Comparison of ENCODE assay signal across 15 cellular contexts in the genomic region with DNA sequence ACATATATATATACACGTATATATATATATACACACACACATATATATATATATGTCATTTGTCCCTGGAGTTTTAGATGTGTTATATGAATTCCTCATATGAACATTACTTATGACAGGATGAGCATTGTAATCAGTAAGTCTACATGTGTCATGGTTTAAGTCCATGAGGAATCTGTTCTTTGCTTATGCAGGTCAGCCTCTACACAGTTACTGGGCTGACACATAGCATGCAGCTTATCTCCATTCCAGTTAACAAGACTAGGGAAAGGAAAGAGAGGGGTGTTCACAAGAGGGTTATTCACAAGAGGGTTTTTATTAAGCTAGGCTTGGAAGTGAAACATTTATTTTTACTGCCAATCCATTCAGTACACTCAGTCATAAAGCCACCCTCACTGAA.
A peak's percentile ranks its signal among the peaks of the same experiment; 100 is the strongest.
DNase-seq lines count a peak whose midpoint lies in the region; ATAC-seq and TF ChIP-seq lines count a peak whose summit lies in the region.
"Had no signal": no experiment of that assay in that cellular context is flagged by ENCODE, and none has a peak within 500 bp of the region (broad histone marks: within the 10 kb centered on the region; RNA-seq: fewer than 3 reads in every experiment).

No MANE protein-coding gene starts in this region.

- H3K4me2 ChIP-seq in GM23248 (ENCODE audit: unreplicated experiment) = no peak overlapping the region
- no peak overlapping the region for H3K4me2 ChIP-seq in IMR-90 (ENCODE audit: low read depth, low read length)
- no peak overlapping the region for H3K4me2 ChIP-seq in trophoblast cell (ENCODE audit: low read length)

- H3K27ac Mint-ChIP-seq in stimulated activated naive CD8-positive, alpha-beta T cell treated with anti-CD3 and anti-CD28 coated beads, Interleukin-15, amount 100 ng/mL, for 72 hours = no peak overlapping the region
- H3K27ac Mint-ChIP-seq in Calu3 (ENCODE audit: unreplicated experiment) = no peak overlapping the region
- H3K27ac Mint-ChIP-seq: CD4-positive, alpha-beta T cell; H9 had no signal

- no peaks in the 10 kb centered on the region for H3K9me3 Mint-ChIP-seq in stimulated activated naive CD8-positive, alpha-beta T cell treated with anti-CD3 and anti-CD28 coated beads, Interleukin-15, amount 100 ng/mL, for 72 hours
- H3K9me3 Mint-ChIP-seq in Calu3 (ENCODE audit: low read depth, unreplicated experiment) = no peaks in the 10 kb centered on the region
- H3K9me3 Mint-ChIP-seq: CD4-positive, alpha-beta T cell; H9 had no signal

- no peak overlapping the region for H2BK5ac ChIP-seq in IMR-90 (ENCODE audit: low read depth, low read length, poor library complexity, severe bottlenecking)
- no peak overlapping the region for H2BK5ac ChIP-seq in trophoblast cell (ENCODE audit: low read depth, low read length, poor library complexity)

- H4K91ac ChIP-seq in IMR-90 (ENCODE audit: insufficient read depth, low read depth, low read length) = no peak overlapping the region
- no peak overlapping the region for H4K91ac ChIP-seq in trophoblast cell (ENCODE audit: low read depth, low read length)

- H3K9me3 ChIP-seq in GM23248 (ENCODE audit: low read depth) (no peaks in the 10 kb centered on the region), IMR-90 (ENCODE audit: control insufficient read depth, insufficient read depth, low read length) (no peaks in the 10 kb centered on the region), trophoblast cell (ENCODE audit: insufficient read depth, low read depth, low read length) (no peaks in the 10 kb centered on the region)

- POLR2A ChIA-PET in IMR-90 (lab: Charles Lee; ENCODE audit: unreplicated experiment) = no interaction called here

- H3K18ac ChIP-seq in IMR-90 (ENCODE audit: low read depth, low read length) = no peak overlapping the region
- H3K18ac ChIP-seq in trophoblast cell (ENCODE audit: low read length) = no peak overlapping the region

- no peak overlapping the region for H2BK20ac ChIP-seq in IMR-90 (ENCODE audit: low read depth, low read length)

- H2BK12ac ChIP-seq in trophoblast cell (ENCODE audit: low read length) = no peak overlapping the region

- WGBS in GM23248 (ENCODE audit: low coverage in 1 of 2, low lambda C conversion rate in 2 of 2, missing lambda C conversion rate in 2 of 2), 2 experiments = 38% methylated on average over 1 of the region's 1 CpG; no CpG with 5 or more reads in 1 of the 2 experiments
- no CpG with 5 or more reads among the region's 1 CpG for WGBS in IMR-90 (ENCODE audit: extremely low coverage in 2 of 2, insufficient read length in 1 of 2), 2 experiments
- WGBS in trophoblast cell (ENCODE audit: extremely low coverage, insufficient coverage, insufficient read length) = no CpG with 5 or more reads among the region's 1 CpG

- H3F3A ChIP-seq in GM23248 (ENCODE audit: insufficient read depth) = no peaks in the 10 kb centered on the region

- CTCF ChIA-PET in IMR-90 (lab: Yijun Ruan, JAX) = interaction anchor here (1.4 kb wide), 1 partner anchor 234 kb away, joined by 3 read pairs; no protein-coding TSS in a partner anchor
- CTCF ChIA-PET in Calu3 (lab: Charles Lee) = no interaction called here

- no peak overlapping the region for H2BK120ac ChIP-seq in IMR-90 (ENCODE audit: low read depth, low read length)
- no peak overlapping the region for H2BK120ac ChIP-seq in trophoblast cell (ENCODE audit: insufficient read depth, low read length, poor library complexity)

- no peak overlapping the region for H3K4me3 Mint-ChIP-seq in stimulated activated naive CD8-positive, alpha-beta T cell treated with anti-CD3 and anti-CD28 coated beads, Interleukin-15, amount 100 ng/mL, for 72 hours
- no peak overlapping the region for H3K4me3 Mint-ChIP-seq in Calu3 (ENCODE audit: low read depth, unreplicated experiment)
- H3K4me3 Mint-ChIP-seq: CD4-positive, alpha-beta T cell; H9 had no signal

- H3K27me3 ChIP-seq in GM23248 (replicated peaks; ENCODE audit: insufficient read depth) (no peaks in the 10 kb centered on the region), IMR-90 (ENCODE audit: control insufficient read depth, insufficient read depth, low read length) (peaks cover 5% of the 10 kb centered on the region), trophoblast cell (ENCODE audit: insufficient read depth, low read length) (no peaks in the 10 kb centered on the region)

- TF ChIP-seq CTCF in IMR-90 (conservative IDR thresholded peaks at IDR 0.05; ENCODE audit: low read depth, low read length) = no peak
- no peak for TF ChIP-seq CTCF in Calu3 (IDR thresholded peaks at IDR 0.05; ENCODE audit: unreplicated experiment)

- no peak overlapping the region for H4K5ac ChIP-seq in IMR-90 (ENCODE audit: low read depth, low read length)

- H3K14ac ChIP-seq in IMR-90 (replicated peaks; ENCODE audit: low read depth, low read length) = no peak overlapping the region
- H3K14ac ChIP-seq in trophoblast cell (ENCODE audit: low read length) = no peak overlapping the region

- H3K9ac ChIP-seq in GM23248 (no peak overlapping the region), IMR-90 (ENCODE audit: low read depth, low read length) (no peak overlapping the region), trophoblast cell (ENCODE audit: low read length) (no peak overlapping the region)

- no peak overlapping the region for H4K12ac ChIP-seq in trophoblast cell (ENCODE audit: low read depth, low read length)

- no peak overlapping the region for H2BK15ac ChIP-seq in IMR-90 (ENCODE audit: low read depth, low read length)

- H3K4me1 ChIP-seq in GM23248 (ENCODE audit: insufficient read depth) = no peaks in the 10 kb centered on the region
- no peaks in the 10 kb centered on the region for H3K4me1 ChIP-seq in IMR-90 (ENCODE audit: control insufficient read depth, insufficient read depth, low read length)
- no peaks in the 10 kb centered on the region for H3K4me1 ChIP-seq in trophoblast cell (ENCODE audit: control insufficient read depth in 1 of 2, insufficient read depth in 2 of 2, low read length in 2 of 2)

- DNase-seq in GM23248 = peak; percentile 4
- peak; percentile 10 for DNase-seq in IMR-90
- DNase-seq in amniotic epithelial cell (ENCODE audit: low read depth) = peak; percentile 27
- DNase-seq in trophoblast cell = peak; percentile 39 to 77
- no peak for DNase-seq in activated CD4-positive, CD25-positive, alpha-beta regulatory T cell (lab: John Stamatoyannopoulos, UW)
- DNase-seq in stimulated activated naive CD8-positive, alpha-beta T cell treated with anti-CD3 and anti-CD28 coated beads, Interleukin-15, amount 100 ng/mL, for 72 hours = no peak
- no peak for DNase-seq in Calu3
- DNase-seq: ACHN; AML-193; CD4-positive, alpha-beta T cell; DMS79 treated with DMSO at 0.1 percent for 48 hours; H9 had no signal

- BruUV-seq in IMR-90 (replicated peaks; lab: Mats Ljungman, UMichigan) (no TSS peak), Calu3 (replicated peaks; lab: Mats Ljungman, UMichigan) (no TSS peak)

- no peak overlapping the region for H2AK5ac ChIP-seq in IMR-90 (ENCODE audit: low read depth, low read length)
- no peak overlapping the region for H2AK5ac ChIP-seq in trophoblast cell (ENCODE audit: low read length)

- H3K4ac ChIP-seq in IMR-90 (ENCODE audit: low read depth, low read length) (no peak overlapping the region), trophoblast cell (ENCODE audit: low read depth, low read length) (no peak overlapping the region)

- no peaks in the 10 kb centered on the region for H3K27me3 Mint-ChIP-seq in stimulated activated naive CD8-positive, alpha-beta T cell treated with anti-CD3 and anti-CD28 coated beads, Interleukin-15, amount 100 ng/mL, for 72 hours
- no peaks in the 10 kb centered on the region for H3K27me3 Mint-ChIP-seq in Calu3 (ENCODE audit: unreplicated experiment)
- H3K27me3 Mint-ChIP-seq: CD4-positive, alpha-beta T cell had no signal

- H3K36me3 ChIP-seq in GM23248 (ENCODE audit: low read depth) (no peaks in the 10 kb centered on the region), IMR-90 (ENCODE audit: control insufficient read depth, insufficient read depth, low read length) (no peaks in the 10 kb centered on the region), trophoblast cell (ENCODE audit: control insufficient read depth in 1 of 2, insufficient read depth in 2 of 2, low read length in 2 of 2) (no peaks in the 10 kb centered on the region)

- ATAC-seq in IMR-90 (ENCODE audit: low read depth) = no peak
- no peak for ATAC-seq in stimulated activated naive CD8-positive, alpha-beta T cell treated with anti-CD3 and anti-CD28 coated beads, Interleukin-15, amount 100 ng/mL, for 72 hours
- ATAC-seq: GM12878, K562 had no signal

- no peak overlapping the region for H3K23ac ChIP-seq in IMR-90 (ENCODE audit: low read depth, low read length)
- peak overlapping the region; percentile 90 for H3K23ac ChIP-seq in trophoblast cell (ENCODE audit: low read length)

- H3K9me1 ChIP-seq in IMR-90 (ENCODE audit: insufficient read depth, low read length) = no peaks in the 10 kb centered on the region

- H3K4me1 Mint-ChIP-seq in stimulated activated naive CD8-positive, alpha-beta T cell treated with anti-CD3 and anti-CD28 coated beads, Interleukin-15, amount 100 ng/mL, for 72 hours = no peaks in the 10 kb centered on the region
- no peaks in the 10 kb centered on the region for H3K4me1 Mint-ChIP-seq in Calu3 (ENCODE audit: low read depth, unreplicated experiment)

- TF ChIP-seq RAD21 in IMR-90 (IDR thresholded peaks at IDR 0.05; ENCODE audit: low read length) = no peak

- H4K8ac ChIP-seq in IMR-90 (ENCODE audit: low read depth in 2 of 2, low read length in 2 of 2) = no peak overlapping the region
- no peak overlapping the region for H4K8ac ChIP-seq in trophoblast cell (ENCODE audit: low read depth, low read length)

- in situ Hi-C loops in GM23248 (cut with MboI) (no loop called here), IMR-90 (cut with MboI; ENCODE audit: low sequenced_read_pairs) (loop anchor here (25.0 kb wide), 1 partner anchor 1949 kb away; no protein-coding TSS in a partner anchor)

- TF ChIP-seq POLR2A in IMR-90 (IDR thresholded peaks at IDR 0.05; ENCODE audit: low read depth, low read length) = no peak

- no peak overlapping the region for H3K4me3 ChIP-seq in GM23248
- no peak overlapping the region for H3K4me3 ChIP-seq in IMR-90 (ENCODE audit: insufficient read depth, low read depth, low read length)
- no peak overlapping the region for H3K4me3 ChIP-seq in trophoblast cell (ENCODE audit: low read depth, low read length)
- H3K4me3 ChIP-seq: GM12878, K562 had no signal

- H3K79me2 ChIP-seq in GM23248 (ENCODE audit: insufficient read depth) (no peaks in the 10 kb centered on the region), trophoblast cell (ENCODE audit: control insufficient read depth, insufficient read depth, low read length, poor library complexity) (no peaks in the 10 kb centered on the region)

- dilution Hi-C loops in IMR-90 (cut with HindIII; ENCODE audit: low sequenced_read_pairs, unreplicated experiment) = no loop called here

- no peaks in the 10 kb centered on the region for H3K9me2 ChIP-seq in GM23248 (ENCODE audit: insufficient read depth)

- H3K36me3 Mint-ChIP-seq in Calu3 (ENCODE audit: insufficient read depth, unreplicated experiment) = no peaks in the 10 kb centered on the region

- no peaks in the 10 kb centered on the region for H4K20me1 ChIP-seq in GM23248 (ENCODE audit: insufficient read depth)
- no peaks in the 10 kb centered on the region for H4K20me1 ChIP-seq in IMR-90 (ENCODE audit: insufficient read depth, low read length)

- no peak overlapping the region for H2AK9ac ChIP-seq in IMR-90 (replicated peaks; ENCODE audit: low read depth, low read length, poor library complexity)

- H3K27ac ChIP-seq in GM23248 (no peak overlapping the region), IMR-90 (ENCODE audit: insufficient read depth, low read length) (no peak overlapping the region), trophoblast cell (ENCODE audit: low read depth, low read length) (no peak overlapping the region)
- H3K27ac ChIP-seq: C4-2B had no signal

- H3K56ac ChIP-seq in IMR-90 (ENCODE audit: extremely low read depth, insufficient read depth, low read length) = no peak overlapping the region

- H2AFZ ChIP-seq in GM23248 = no peak overlapping the region
- H2AFZ ChIP-seq in IMR-90 (replicated peaks; ENCODE audit: low read length, poor library complexity) = no peak overlapping the region
- no peak overlapping the region for H2AFZ ChIP-seq in trophoblast cell (ENCODE audit: insufficient read depth, low read length, poor library complexity)

- intact Hi-C loops in IMR-90 (cut with micrococcal nuclease) = no loop called here
- intact Hi-C loops in Calu3 (cut with micrococcal nuclease; ENCODE audit: unreplicated experiment) = no loop called here

- no peaks in the 10 kb centered on the region for H3K79me1 ChIP-seq in IMR-90 (ENCODE audit: low read depth in 1 of 2, low read length in 2 of 2)
- no peaks in the 10 kb centered on the region for H3K79me1 ChIP-seq in trophoblast cell (ENCODE audit: low read length)

Comparison
In these comparisons a context has a peak if more than half of its experiments do, and no peak if none do; other contexts are left out.
1. DNase-seq: peak in GM23248 (single experiment), IMR-90 (single experiment), amniotic epithelial cell (single experiment) and trophoblast cell (2 of 2); none in activated CD4-positive, CD25-positive, alpha-beta regulatory T cell (0 of 4), stimulated activated naive CD8-positive, alpha-beta T cell treated with anti-CD3 and anti-CD28 coated beads, Interleukin-15, amount 100 ng/mL, for 72 hours (0 of 2) and Calu3 (single experiment).